In genomic region chr1:89942825-89943658, GRCh38 we compare ENCODE assay signal across 11 cellular contexts. TPM values are rescaled to one million over a fixed set of nuclear protein-coding genes. Genes with fewer than 3 reads are reported as not detected.
DNase-seq lines count a peak whose midpoint lies in the region; ATAC-seq, FAIRE-seq and TF ChIP-seq lines count a peak whose summit lies in the region.
"Had no signal": no experiment of that assay in that cellular context is flagged by ENCODE, and none has a peak within 500 bp of the region (broad histone marks: within the 10 kb centered on the region; RNA-seq: fewer than 3 reads in every experiment).

No MANE protein-coding gene starts in this region.

- ATAC-seq in esophagus mucosa (peak; percentile 36), GM21381 (IDR thresholded peaks at IDR 0.05; ENCODE audit: unreplicated experiment) (no peak)
- ATAC-seq in activated CD4-positive, alpha-beta T cell treated with anti-CD3 and anti-CD28 coated beads for 36 hours, result no peak

- no peaks in the 10 kb centered on the region for H3K36me3 Mint-ChIP-seq in nephron progenitor cell (ENCODE audit: low read depth)
- peaks cover 3% of the 10 kb centered on the region for H3K36me3 Mint-ChIP-seq in activated CD4-positive, alpha-beta T cell treated with anti-CD3 and anti-CD28 coated beads for 36 hours (ENCODE audit: low read depth)

- H3K27ac Mint-ChIP-seq in nephron progenitor cell, result peak overlapping the region; percentile 57
- H3K27ac Mint-ChIP-seq in activated CD4-positive, alpha-beta T cell treated with anti-CD3 and anti-CD28 coated beads for 36 hours, result no peak overlapping the region
- H3K27ac Mint-ChIP-seq: activated naive CD8-positive, alpha-beta T cell treated with anti-CD3 and anti-CD28 coated beads, Interleukin-2, amount 10 ng/mL, durations not matched to agents 7 days and 5 days had no signal

- H3K27me3 ChIP-seq in stomach, result no peaks in the 10 kb centered on the region

- no peak for TF ChIP-seq POLR2A in stomach (IDR thresholded peaks at IDR 0.05)

- intact Hi-C loops in stomach (cut with DNase I; ENCODE audit: low total_unique reads), result no loop called here
- intact Hi-C loops in activated CD4-positive, alpha-beta T cell treated with anti-CD3 and anti-CD28 coated beads for 36 hours (cut with DNase I, micrococcal nuclease), result no loop called here

- H3K9me3 ChIP-seq in stomach, result no peaks in the 10 kb centered on the region

- no peaks in the 10 kb centered on the region for H3K36me3 ChIP-seq in stomach

- no peak for FAIRE-seq in urothelium cell line (lab: Jason Lieb, UNC)

- no peak overlapping the region for H3K4me3 Mint-ChIP-seq in nephron progenitor cell
- no peak overlapping the region for H3K4me3 Mint-ChIP-seq in activated CD4-positive, alpha-beta T cell treated with anti-CD3 and anti-CD28 coated beads for 36 hours
- H3K4me3 Mint-ChIP-seq: activated naive CD8-positive, alpha-beta T cell treated with anti-CD3 and anti-CD28 coated beads, Interleukin-2, amount 10 ng/mL, durations not matched to agents 7 days and 5 days had no signal

- H3K4me1 ChIP-seq in stomach, result peaks cover 0 to 22% (median 14%) of the 10 kb centered on the region in 4 donors

- no peak overlapping the region for H3K4me3 ChIP-seq in stomach

- no peaks in the 10 kb centered on the region for H3K27me3 Mint-ChIP-seq in nephron progenitor cell (ENCODE audit: low read depth, poor library complexity)
- no peaks in the 10 kb centered on the region for H3K27me3 Mint-ChIP-seq in activated CD4-positive, alpha-beta T cell treated with anti-CD3 and anti-CD28 coated beads for 36 hours
- H3K27me3 Mint-ChIP-seq: activated naive CD8-positive, alpha-beta T cell treated with anti-CD3 and anti-CD28 coated beads, Interleukin-2, amount 10 ng/mL, durations not matched to agents 7 days and 5 days had no signal

- H3K27ac ChIP-seq in stomach, result peak overlapping the region in 1 of 5 donors; percentile 18

- DNase-seq in EH (ENCODE audit: low read depth) (peak; percentile 61), NCI-H226 (peak; percentile 13), nephron progenitor cell (no peak), urothelium cell line (ENCODE audit: low spot score) (no peak), stomach (no peak)
- DNase-seq in activated CD4-positive, alpha-beta T cell treated with anti-CD3 and anti-CD28 coated beads for 36 hours, result no peak
- DNase-seq: activated CD4-positive, alpha-beta T cell treated with anti-CD3 and anti-CD28 coated beads for 4 hours; activated naive CD8-positive, alpha-beta T cell treated with anti-CD3 and anti-CD28 coated beads, Interleukin-2, amount 10 ng/mL, durations not matched to agents 7 days and 5 days; COR-L47 had no signal

- TF ChIP-seq EP300 in stomach (IDR thresholded peaks at IDR 0.05), result no peak

- peaks cover 4% of the 10 kb centered on the region for H3K9me3 Mint-ChIP-seq in nephron progenitor cell
- no peaks in the 10 kb centered on the region for H3K9me3 Mint-ChIP-seq in activated CD4-positive, alpha-beta T cell treated with anti-CD3 and anti-CD28 coated beads for 36 hours (ENCODE audit: low read depth)
- H3K9me3 Mint-ChIP-seq: activated naive CD8-positive, alpha-beta T cell treated with anti-CD3 and anti-CD28 coated beads, Interleukin-2, amount 10 ng/mL, durations not matched to agents 7 days and 5 days had no signal

- TF ChIP-seq CTCF in nephron progenitor cell (IDR thresholded peaks at IDR 0.05), result no peak
- TF ChIP-seq CTCF in stomach (IDR thresholded peaks at IDR 0.05), result no peak

- WGBS in stomach, 5 donors, result 73 to 78% (median 76%) methylated on average over 8 of the region's 8 CpGs

- H3K4me1 Mint-ChIP-seq in nephron progenitor cell, result peaks cover 69% of the 10 kb centered on the region
- H3K4me1 Mint-ChIP-seq in activated CD4-positive, alpha-beta T cell treated with anti-CD3 and anti-CD28 coated beads for 36 hours, result peaks cover 13% of the 10 kb centered on the region
- H3K4me1 Mint-ChIP-seq: activated naive CD8-positive, alpha-beta T cell treated with anti-CD3 and anti-CD28 coated beads, Interleukin-2, amount 10 ng/mL, durations not matched to agents 7 days and 5 days had no signal

- POLR2A ChIA-PET in activated CD4-positive, alpha-beta T cell treated with anti-CD3 and anti-CD28 coated beads for 36 hours (lab: Charles Lee), result no interaction called here

- CTCF ChIA-PET in activated CD4-positive, alpha-beta T cell treated with anti-CD3 and anti-CD28 coated beads for 36 hours (lab: Charles Lee), result interaction anchor here (1.2 kb wide), 1 partner anchor 9 kb away, joined by 3 read pairs; no protein-coding TSS in a partner anchor

RNA-seq across cellular contexts. Expression of gene ZNF326, which starts 51.9 kb away (rescaled TPM):
- 14.7 TPM for total RNA-seq in esophagus mucosa
- total RNA-seq in stomach, result 10 to 100 TPM in 4 of 5 donors, 1 to 10 TPM in 1; 5.3 to 44.2 (median 30.8) TPM
- polyA plus RNA-seq in stomach, result 10 to 100 TPM in 1 of 3 donors, 1 to 10 TPM in 2; 9.2 to 12.2 (median 9.7) TPM
- total RNA-seq in activated CD4-positive, alpha-beta T cell treated with anti-CD3 and anti-CD28 coated beads for 36 hours, result 10 to 100 TPM; 19.4 to 20.5 TPM

Comparison
In these comparisons a context has a peak if more than half of its experiments do, and no peak if none do; other contexts are left out.
1. DNase-seq: peak in EH (single experiment) and NCI-H226 (single experiment); none in nephron progenitor cell (single experiment), urothelium cell line (single experiment), stomach (single experiment) and activated CD4-positive, alpha-beta T cell treated with anti-CD3 and anti-CD28 coated beads for 36 hours (single experiment).